ENCODE assay signal across 1 cellular context in the genomic region with DNA sequence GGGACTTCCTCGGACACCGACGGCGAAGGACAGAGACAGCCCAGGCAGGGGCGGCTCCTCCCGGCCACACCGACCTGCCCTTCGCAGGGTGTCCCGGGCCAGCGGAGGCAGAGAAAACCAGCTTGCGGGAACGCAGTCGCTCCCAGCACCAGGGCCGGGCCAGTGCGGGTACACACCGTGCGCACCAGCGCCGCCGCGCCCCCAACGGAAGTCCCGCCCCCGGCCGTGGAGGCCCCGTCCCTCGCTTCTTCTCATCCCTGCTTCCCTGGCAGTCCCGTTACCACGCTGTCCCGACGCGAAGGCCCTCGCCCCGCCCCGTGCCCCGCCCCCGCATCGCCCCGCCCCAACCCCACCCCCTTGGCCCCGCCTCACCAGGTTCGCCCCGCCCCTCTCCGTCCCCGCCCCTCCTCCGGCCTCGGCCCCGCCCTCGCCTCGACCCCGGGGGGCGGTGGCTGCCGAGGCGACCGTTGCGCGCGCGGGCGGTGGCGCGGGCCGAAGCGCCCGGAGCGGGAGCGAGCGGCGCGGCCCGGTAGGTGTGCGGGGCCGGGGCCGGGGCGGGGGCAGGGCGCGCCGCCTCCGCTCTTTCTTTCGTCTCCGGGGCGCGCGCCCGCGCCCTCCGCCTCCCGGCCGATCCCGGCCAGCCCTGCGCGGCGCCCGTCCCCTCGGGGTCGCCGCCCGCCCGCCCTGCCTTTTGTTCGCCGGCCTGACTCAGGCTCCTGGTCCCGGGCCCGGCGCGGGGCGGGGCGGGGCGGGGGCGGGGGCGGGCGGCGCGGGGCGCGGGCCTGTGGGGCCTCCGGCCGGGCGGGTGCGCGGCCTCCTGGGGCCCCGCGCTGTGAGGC.
A peak's percentile ranks its signal among the peaks of the same experiment; 100 is the strongest.
TF ChIP-seq lines count a peak whose summit lies in the region.

A gene with protein sequence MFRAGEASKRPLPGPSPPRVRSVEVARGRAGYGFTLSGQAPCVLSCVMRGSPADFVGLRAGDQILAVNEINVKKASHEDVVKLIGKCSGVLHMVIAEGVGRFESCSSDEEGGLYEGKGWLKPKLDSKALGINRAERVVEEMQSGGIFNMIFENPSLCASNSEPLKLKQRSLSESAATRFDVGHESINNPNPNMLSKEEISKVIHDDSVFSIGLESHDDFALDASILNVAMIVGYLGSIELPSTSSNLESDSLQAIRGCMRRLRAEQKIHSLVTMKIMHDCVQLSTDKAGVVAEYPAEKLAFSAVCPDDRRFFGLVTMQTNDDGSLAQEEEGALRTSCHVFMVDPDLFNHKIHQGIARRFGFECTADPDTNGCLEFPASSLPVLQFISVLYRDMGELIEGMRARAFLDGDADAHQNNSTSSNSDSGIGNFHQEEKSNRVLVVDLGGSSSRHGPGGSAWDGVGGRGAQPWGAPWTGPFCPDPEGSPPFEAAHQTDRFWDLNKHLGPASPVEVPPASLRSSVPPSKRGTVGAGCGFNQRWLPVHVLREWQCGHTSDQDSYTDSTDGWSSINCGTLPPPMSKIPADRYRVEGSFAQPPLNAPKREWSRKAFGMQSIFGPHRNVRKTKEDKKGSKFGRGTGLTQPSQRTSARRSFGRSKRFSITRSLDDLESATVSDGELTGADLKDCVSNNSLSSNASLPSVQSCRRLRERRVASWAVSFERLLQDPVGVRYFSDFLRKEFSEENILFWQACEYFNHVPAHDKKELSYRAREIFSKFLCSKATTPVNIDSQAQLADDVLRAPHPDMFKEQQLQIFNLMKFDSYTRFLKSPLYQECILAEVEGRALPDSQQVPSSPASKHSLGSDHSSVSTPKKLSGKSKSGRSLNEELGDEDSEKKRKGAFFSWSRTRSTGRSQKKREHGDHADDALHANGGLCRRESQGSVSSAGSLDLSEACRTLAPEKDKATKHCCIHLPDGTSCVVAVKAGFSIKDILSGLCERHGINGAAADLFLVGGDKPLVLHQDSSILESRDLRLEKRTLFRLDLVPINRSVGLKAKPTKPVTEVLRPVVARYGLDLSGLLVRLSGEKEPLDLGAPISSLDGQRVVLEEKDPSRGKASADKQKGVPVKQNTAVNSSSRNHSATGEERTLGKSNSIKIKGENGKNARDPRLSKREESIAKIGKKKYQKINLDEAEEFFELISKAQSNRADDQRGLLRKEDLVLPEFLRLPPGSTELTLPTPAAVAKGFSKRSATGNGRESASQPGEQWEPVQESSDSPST (N-terminal part only) (plus strand): TSS at position 451 of the 839 bp plus-strand sequence. CDS start 23,150 bp downstream, outside the sequence.

TF ChIP-seq in GM12878, 131 proteins besides CTCF, POLR2A, EP300 and RAD21 (continued from another document):
- TF ChIP-seq SUZ12 (IDR thresholded peaks at IDR 0.05; ENCODE audit: unreplicated experiment) (peak; percentile 3), ESRRA (IDR thresholded peaks at IDR 0.05; ENCODE audit: low read length) (no peak), MXI1 (IDR thresholded peaks at IDR 0.05; ENCODE audit: low read depth, low read length) (peak; percentile 34; the same call in 1 of the 2 replicates), NFXL1 (IDR thresholded peaks at IDR 0.05; ENCODE audit: borderline replicate concordance) (no peak), SIN3A (IDR thresholded peaks at IDR 0.05; ENCODE audit: low read depth, low read length) (0 out of 2 replicates have a peak, but pooled peaks have one; percentile 36), CREB1 (IDR thresholded peaks at IDR 0.05; ENCODE audit: low read depth) (peak; percentile 22; the same call in 1 of the 2 replicates), IKZF2 (IDR thresholded peaks at IDR 0.05) (peak in 1 of 2 experiments; percentile 24; a peak in 1 of 4 replicates), KAT2A (conservative IDR thresholded peaks at IDR 0.05; ENCODE audit: control insufficient read depth, low read depth, low read length) (no peak), EGR1 (IDR thresholded peaks at IDR 0.05; ENCODE audit: borderline replicate concordance in 1 of 2, low read depth in 2 of 2, low read length in 2 of 2) (peak in 1 of 2 experiments; percentile 12; a peak in 1 of 3 replicates), MYB (IDR thresholded peaks at IDR 0.05; ENCODE audit: borderline replicate concordance, low read depth, low read length) (no peak), ZNF384 (IDR thresholded peaks at IDR 0.05; ENCODE audit: borderline replicate concordance, low read depth, low read length) (no peak), TAF1 (IDR thresholded peaks at IDR 0.05; ENCODE audit: borderline replicate concordance, low read depth, low read length) (no peak)
